ENCODE assay signal across 1 cellular context in the genomic region with DNA sequence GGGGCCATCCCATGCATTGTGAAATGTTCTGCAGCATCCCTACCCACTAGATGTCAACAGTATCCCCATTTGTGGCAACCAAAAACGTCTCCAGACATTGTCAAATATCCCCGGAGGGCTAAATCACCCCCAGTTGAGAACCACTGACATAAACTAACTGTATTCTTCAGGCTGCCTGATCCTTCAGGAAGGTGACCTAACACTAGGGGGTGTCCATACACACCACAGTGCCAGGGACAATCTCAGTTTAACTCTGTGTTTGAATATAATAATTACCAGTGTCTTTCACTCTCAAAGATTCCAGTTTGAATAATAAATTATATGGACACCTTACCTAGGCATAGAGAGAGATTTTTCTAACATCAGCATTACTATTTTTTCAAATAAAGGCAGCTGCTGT.
TF ChIP-seq lines count a peak whose summit lies in the region.

No MANE protein-coding gene starts in this region.

TF ChIP-seq in GM12878, 131 proteins besides CTCF, POLR2A, EP300 and RAD21 (continued from another document):
- TF ChIP-seq, protein P1, sequence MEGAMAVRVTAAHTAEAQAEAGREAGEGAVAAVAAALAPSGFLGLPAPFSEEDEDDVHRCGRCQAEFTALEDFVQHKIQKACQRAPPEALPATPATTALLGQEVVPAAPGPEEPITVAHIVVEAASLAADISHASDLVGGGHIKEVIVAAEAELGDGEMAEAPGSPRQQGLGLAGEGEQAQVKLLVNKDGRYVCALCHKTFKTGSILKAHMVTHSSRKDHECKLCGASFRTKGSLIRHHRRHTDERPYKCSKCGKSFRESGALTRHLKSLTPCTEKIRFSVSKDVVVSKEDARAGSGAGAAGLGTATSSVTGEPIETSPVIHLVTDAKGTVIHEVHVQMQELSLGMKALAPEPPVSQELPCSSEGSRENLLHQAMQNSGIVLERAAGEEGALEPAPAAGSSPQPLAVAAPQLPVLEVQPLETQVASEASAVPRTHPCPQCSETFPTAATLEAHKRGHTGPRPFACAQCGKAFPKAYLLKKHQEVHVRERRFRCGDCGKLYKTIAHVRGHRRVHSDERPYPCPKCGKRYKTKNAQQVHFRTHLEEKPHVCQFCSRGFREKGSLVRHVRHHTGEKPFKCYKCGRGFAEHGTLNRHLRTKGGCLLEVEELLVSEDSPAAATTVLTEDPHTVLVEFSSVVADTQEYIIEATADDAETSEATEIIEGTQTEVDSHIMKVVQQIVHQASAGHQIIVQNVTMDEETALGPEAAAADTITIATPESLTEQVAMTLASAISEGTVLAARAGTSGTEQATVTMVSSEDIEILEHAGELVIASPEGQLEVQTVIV (IDR thresholded peaks at IDR 0.05; ENCODE audit: borderline replicate concordance, partially characterized antibody): no peak
- TF ChIP-seq, protein P2, sequence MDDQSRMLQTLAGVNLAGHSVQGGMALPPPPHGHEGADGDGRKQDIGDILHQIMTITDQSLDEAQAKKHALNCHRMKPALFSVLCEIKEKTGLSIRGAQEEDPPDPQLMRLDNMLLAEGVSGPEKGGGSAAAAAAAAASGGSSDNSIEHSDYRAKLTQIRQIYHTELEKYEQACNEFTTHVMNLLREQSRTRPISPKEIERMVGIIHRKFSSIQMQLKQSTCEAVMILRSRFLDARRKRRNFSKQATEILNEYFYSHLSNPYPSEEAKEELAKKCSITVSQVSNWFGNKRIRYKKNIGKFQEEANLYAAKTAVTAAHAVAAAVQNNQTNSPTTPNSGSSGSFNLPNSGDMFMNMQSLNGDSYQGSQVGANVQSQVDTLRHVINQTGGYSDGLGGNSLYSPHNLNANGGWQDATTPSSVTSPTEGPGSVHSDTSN (IDR thresholded peaks at IDR 0.05; ENCODE audit: insufficient replicate concordance, low read depth, low read length): no peak
- TF ChIP-seq, protein P3, sequence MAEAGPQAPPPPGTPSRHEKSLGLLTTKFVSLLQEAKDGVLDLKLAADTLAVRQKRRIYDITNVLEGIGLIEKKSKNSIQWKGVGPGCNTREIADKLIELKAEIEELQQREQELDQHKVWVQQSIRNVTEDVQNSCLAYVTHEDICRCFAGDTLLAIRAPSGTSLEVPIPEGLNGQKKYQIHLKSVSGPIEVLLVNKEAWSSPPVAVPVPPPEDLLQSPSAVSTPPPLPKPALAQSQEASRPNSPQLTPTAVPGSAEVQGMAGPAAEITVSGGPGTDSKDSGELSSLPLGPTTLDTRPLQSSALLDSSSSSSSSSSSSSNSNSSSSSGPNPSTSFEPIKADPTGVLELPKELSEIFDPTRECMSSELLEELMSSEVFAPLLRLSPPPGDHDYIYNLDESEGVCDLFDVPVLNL (IDR thresholded peaks at IDR 0.05; ENCODE audit: low read depth, low read length): no peak
- TF ChIP-seq STAT3 (IDR thresholded peaks at IDR 0.05; ENCODE audit: low read depth, low read length) (no peak), YBX1 (IDR thresholded peaks at IDR 0.05) (no peak)
